Comparison of ENCODE assay signal across 32 cellular contexts in genomic region chr18:13179566-13180113, GRCh38. TPM values are rescaled to one million over a fixed set of nuclear protein-coding genes. Genes with fewer than 3 reads are reported as not detected.
DNase-seq lines count a peak whose midpoint lies in the region; ATAC-seq and TF ChIP-seq lines count a peak whose summit lies in the region.
"Had no signal": no experiment of that assay in that cellular context is flagged by ENCODE, and none has a peak within 500 bp of the region (broad histone marks: within the 10 kb centered on the region; RNA-seq: fewer than 3 reads in every experiment).

No MANE protein-coding gene starts in this region.

- ATAC-seq in GM23338 (no peak), right lobe of liver (peak; percentile 51 to 74 (median 59))
- ATAC-seq in naive thymus-derived CD4-positive, alpha-beta T cell: no peak
- ATAC-seq: esophagus mucosa; left lung; naive thymus-derived CD8-positive, alpha-beta T cell; Panc1; stimulated activated naive B cell treated with anti-CD40 and anti-IgM and Interleukin-4, amounts not matched to agents 10 μg/mL and 1 μg/mL and 100 μg/mL, for 72 hours; T-cell had no signal

- H3K27ac ChIP-seq in GM23338 (ENCODE audit: low read depth): no peak overlapping the region
- peak overlapping the region; percentile 41 to 71 (median 66) for H3K27ac ChIP-seq in right lobe of liver
- H3K27ac ChIP-seq in naive thymus-derived CD4-positive, alpha-beta T cell (ENCODE audit: low read depth, low read length): no peak overlapping the region
- H3K27ac ChIP-seq: cardiac muscle cell, HL-60, left lung, SJCRH30, skin epidermis, thoracic aorta had no signal

- no peaks in the 10 kb centered on the region for H4K20me1 ChIP-seq in GM23338 (replicated peaks; ENCODE audit: insufficient read depth)

- H3K36me3 Mint-ChIP-seq in GM23338 (ENCODE audit: low read depth): no peaks in the 10 kb centered on the region
- no peaks in the 10 kb centered on the region for H3K36me3 Mint-ChIP-seq in T-helper 2 cell treated with Interferon-gamma antibody and Interleukin-4, amounts not matched to agents 5 μg/mL and 100 μg/mL, for 36 hours (ENCODE audit: low read depth)
- H3K36me3 Mint-ChIP-seq in naive thymus-derived CD4-positive, alpha-beta T cell: peaks cover 0 to 3% (median 0%) of the 10 kb centered on the region in 5 donors
- H3K36me3 Mint-ChIP-seq: IgD-negative memory B cell; naive thymus-derived CD8-positive, alpha-beta T cell; stimulated activated naive B cell treated with anti-CD40 and anti-IgM and Interleukin-4, amounts not matched to agents 10 μg/mL and 1 μg/mL and 100 μg/mL, for 72 hours; T-cell had no signal

- DNase-seq in activated CD4-positive, alpha-beta T cell treated with anti-CD3 and anti-CD28 coated beads for 48 hours: peak; percentile 34
- no peak for DNase-seq in activated CD4-positive, alpha-beta T cell treated with anti-CD3 and anti-CD28 coated beads for 4 hours
- DNase-seq in GM23338 (ENCODE audit: low spot score) (no peak), right lobe of liver (peak; percentile 69 to 81 (median 78)), NCI-H2227 (lab: John Stamatoyannopoulos, UW; ENCODE audit: unreplicated experiment) (no peak), NCI-H226 (no peak)
- peak; percentile 27 for DNase-seq in T-helper 2 cell treated with Interferon-gamma antibody and Interleukin-4, amounts not matched to agents 5 μg/mL and 100 μg/mL, for 36 hours (ENCODE audit: low spot score)
- DNase-seq in naive thymus-derived CD4-positive, alpha-beta T cell: no peak
- DNase-seq: ACHN; activated CD8-positive, alpha-beta memory T cell treated with anti-CD3 and anti-CD28 coated beads, Interleukin-2, amount 50 U/mL, for 4 hours; activated naive CD4-positive, alpha-beta T cell; cortex of kidney; foreskin melanocyte; HCEC 1CT; left lung; naive thymus-derived CD8-positive, alpha-beta T cell; NCI-H1092; NCI-H1930; NCI-H524; occipital lobe; SJCRH30; stimulated activated CD4-positive, alpha-beta T cell treated with anti-CD3 and anti-CD28 coated beads, Interleukin-2, amount 100 ng/mL, for 48 hours; stimulated activated naive B cell treated with anti-CD40 and anti-IgM and Interleukin-4, amounts not matched to agents 10 μg/mL and 1 μg/mL and 100 μg/mL, for 72 hours; T-cell had no signal

- H3K4me3 Mint-ChIP-seq in GM23338: no peak overlapping the region
- H3K4me3 Mint-ChIP-seq in T-helper 2 cell treated with Interferon-gamma antibody and Interleukin-4, amounts not matched to agents 5 μg/mL and 100 μg/mL, for 36 hours: no peak overlapping the region
- H3K4me3 Mint-ChIP-seq in naive thymus-derived CD4-positive, alpha-beta T cell: no peak overlapping the region
- H3K4me3 Mint-ChIP-seq: IgD-negative memory B cell; naive thymus-derived CD8-positive, alpha-beta T cell; stimulated activated naive B cell treated with anti-CD40 and anti-IgM and Interleukin-4, amounts not matched to agents 10 μg/mL and 1 μg/mL and 100 μg/mL, for 72 hours; T-cell had no signal

- peaks cover 14% of the 10 kb centered on the region; the same call in 2 of the 3 replicates for H3K9me3 Mint-ChIP-seq in GM23338
- H3K9me3 Mint-ChIP-seq in T-helper 2 cell treated with Interferon-gamma antibody and Interleukin-4, amounts not matched to agents 5 μg/mL and 100 μg/mL, for 36 hours: no peaks in the 10 kb centered on the region
- H3K9me3 Mint-ChIP-seq in naive thymus-derived CD4-positive, alpha-beta T cell: peaks cover 0 to 2% (median 0%) of the 10 kb centered on the region in 11 donors
- H3K9me3 Mint-ChIP-seq: naive thymus-derived CD8-positive, alpha-beta T cell; stimulated activated naive B cell treated with anti-CD40 and anti-IgM and Interleukin-4, amounts not matched to agents 10 μg/mL and 1 μg/mL and 100 μg/mL, for 72 hours; T-cell had no signal

- 0 out of 2 replicates have a peak, but pooled peaks cover 3% of the 10 kb centered on the region for H3F3A ChIP-seq in GM23338 (replicated peaks; ENCODE audit: low read depth)

- intact Hi-C loops in right lobe of liver (cut with DNase I): no loop called here
- intact Hi-C loops in naive thymus-derived CD4-positive, alpha-beta T cell (cut with micrococcal nuclease): no loop called here

- peak; percentile 44 for TF ChIP-seq POLR2A in right lobe of liver (IDR thresholded peaks at IDR 0.05)

- H3K27ac Mint-ChIP-seq in GM23338: 0 out of 2 replicates have a peak overlapping the region, but pooled peaks have one; percentile 11
- no peak overlapping the region for H3K27ac Mint-ChIP-seq in T-helper 2 cell treated with Interferon-gamma antibody and Interleukin-4, amounts not matched to agents 5 μg/mL and 100 μg/mL, for 36 hours
- no peak overlapping the region for H3K27ac Mint-ChIP-seq in naive thymus-derived CD4-positive, alpha-beta T cell
- H3K27ac Mint-ChIP-seq: IgD-negative memory B cell; naive thymus-derived CD8-positive, alpha-beta T cell; stimulated activated naive B cell treated with anti-CD40 and anti-IgM and Interleukin-4, amounts not matched to agents 10 μg/mL and 1 μg/mL and 100 μg/mL, for 72 hours; T-cell had no signal

- POLR2A ChIA-PET in naive thymus-derived CD4-positive, alpha-beta T cell (lab: Charles Lee): no interaction called here

- peaks cover 3% of the 10 kb centered on the region for H3K27me3 Mint-ChIP-seq in GM23338 (ENCODE audit: insufficient read depth, low read depth, poor library complexity)
- H3K27me3 Mint-ChIP-seq in T-helper 2 cell treated with Interferon-gamma antibody and Interleukin-4, amounts not matched to agents 5 μg/mL and 100 μg/mL, for 36 hours (ENCODE audit: low read depth): peaks cover 13% of the 10 kb centered on the region
- H3K27me3 Mint-ChIP-seq in naive thymus-derived CD4-positive, alpha-beta T cell: peaks cover 0 to 7% (median 5%) of the 10 kb centered on the region in 5 donors

- CTCF ChIA-PET in naive thymus-derived CD4-positive, alpha-beta T cell (lab: Charles Lee): interaction anchor here (0.6 kb wide), 1 partner anchor 130 kb away, joined by 4 read pairs; no protein-coding TSS in a partner anchor

- TF ChIP-seq CTCF in GM23338 (conservative IDR thresholded peaks at IDR 0.05; ENCODE audit: low read depth in 2 of 2) (no peak), right lobe of liver (IDR thresholded peaks at IDR 0.05) (no peak)

- H3K27me3 ChIP-seq in GM23338 (ENCODE audit: insufficient read depth): no peaks in the 10 kb centered on the region
- H3K27me3 ChIP-seq in right lobe of liver: no peaks in the 10 kb centered on the region
- H3K27me3 ChIP-seq in naive thymus-derived CD4-positive, alpha-beta T cell (ENCODE audit: control insufficient read depth in 2 of 2, insufficient read depth in 2 of 2, low read length in 2 of 2): no peaks in the 10 kb centered on the region
- H3K27me3 ChIP-seq: cardiac muscle cell, left lung, SJCRH30 had no signal

- H2AFZ ChIP-seq in GM23338: no peak overlapping the region

- H3K9me3 ChIP-seq in right lobe of liver: no peaks in the 10 kb centered on the region
- H3K9me3 ChIP-seq in naive thymus-derived CD4-positive, alpha-beta T cell (ENCODE audit: control insufficient read depth in 2 of 3, low read length in 3 of 3): no peaks in the 10 kb centered on the region
- H3K9me3 ChIP-seq: left lung, SJCRH30, thoracic aorta had no signal

- peaks cover 14% of the 10 kb centered on the region for H3K4me1 Mint-ChIP-seq in GM23338
- H3K4me1 Mint-ChIP-seq in T-helper 2 cell treated with Interferon-gamma antibody and Interleukin-4, amounts not matched to agents 5 μg/mL and 100 μg/mL, for 36 hours (ENCODE audit: low read depth): peaks cover 24% of the 10 kb centered on the region
- peaks cover 0 to 22% (median 0%) of the 10 kb centered on the region in 7 donors for H3K4me1 Mint-ChIP-seq in naive thymus-derived CD4-positive, alpha-beta T cell
- H3K4me1 Mint-ChIP-seq: naive thymus-derived CD8-positive, alpha-beta T cell; stimulated activated naive B cell treated with anti-CD40 and anti-IgM and Interleukin-4, amounts not matched to agents 10 μg/mL and 1 μg/mL and 100 μg/mL, for 72 hours had no signal

- H3K4me1 ChIP-seq in GM23338 (ENCODE audit: insufficient read depth): no peaks in the 10 kb centered on the region
- H3K4me1 ChIP-seq in right lobe of liver: peaks cover 0 to 57% (median 24%) of the 10 kb centered on the region in 4 donors
- H3K4me1 ChIP-seq in naive thymus-derived CD4-positive, alpha-beta T cell (ENCODE audit: control insufficient read depth in 2 of 2, insufficient read depth in 2 of 2, low read length in 2 of 2): no peaks in the 10 kb centered on the region
- H3K4me1 ChIP-seq: left lung, SJCRH30 had no signal

- no peak overlapping the region for H3K4me2 ChIP-seq in GM23338

- 26% methylated on average over 8 of the region's 9 CpGs for WGBS in right lobe of liver (ENCODE audit: insufficient coverage, low coverage, low lambda C conversion rate, missing lambda C conversion rate)

- H3K9me2 ChIP-seq in GM23338 (ENCODE audit: insufficient read depth): no peaks in the 10 kb centered on the region

- H3K4me3 ChIP-seq in GM23338 (no peak overlapping the region), right lobe of liver (no peak overlapping the region)
- H3K4me3 ChIP-seq in naive thymus-derived CD4-positive, alpha-beta T cell (ENCODE audit: low read length): no peak overlapping the region
- H3K4me3 ChIP-seq: cardiac muscle cell, left lung, SJCRH30, skin epidermis, thoracic aorta had no signal

- H3K79me2 ChIP-seq in GM23338 (replicated peaks; ENCODE audit: insufficient read depth): no peaks in the 10 kb centered on the region

- H3K36me3 ChIP-seq in GM23338 (ENCODE audit: insufficient read depth) (no peaks in the 10 kb centered on the region), right lobe of liver (no peaks in the 10 kb centered on the region)
- no peaks in the 10 kb centered on the region for H3K36me3 ChIP-seq in naive thymus-derived CD4-positive, alpha-beta T cell (ENCODE audit: control insufficient read depth in 2 of 3, insufficient read depth in 3 of 3, low read length in 3 of 3)
- H3K36me3 ChIP-seq: cardiac muscle cell, left lung, SJCRH30, thoracic aorta had no signal

TF ChIP-seq in GM23338, 12 proteins besides CTCF, POLR2A, EP300 and RAD21 (continues in another document):
- TF ChIP-seq ZNF114 (CRISPR knock-in tag; IDR thresholded peaks at IDR 0.05) (no peak), STAT1 (IDR thresholded peaks at IDR 0.05; ENCODE audit: unreplicated experiment) (no peak), EZH2phosphoT487 (IDR thresholded peaks at IDR 0.05; ENCODE audit: unreplicated experiment) (no peak), JUNB (IDR thresholded peaks at IDR 0.05; ENCODE audit: unreplicated experiment) (no peak), POLR2AphosphoS5 (IDR thresholded peaks at IDR 0.05; ENCODE audit: low read depth) (no peak)

RNA-seq across cellular contexts. Expression of gene LDLRAD4, which starts 38.9 kb away (rescaled TPM):
- 1.0 and 1.9 TPM in 2 replicates for total RNA-seq in GM23338 (2014; rRNA removed; shearing (Covaris generic))
- 0.17 and 0.73 TPM in 2 replicates for polyA plus RNA-seq in GM23338 (2016; fragmentation: Nextera tagmentation; extraction: Ambion mirVana)
- 10 to 100 TPM; 10.6 to 66.4 (median 18.7) TPM for total RNA-seq in right lobe of liver
- total RNA-seq in naive thymus-derived CD4-positive, alpha-beta T cell: 10 to 100 TPM; 33.4 to 84.3 (median 60.1) TPM
- polyA plus RNA-seq in naive thymus-derived CD4-positive, alpha-beta T cell: 10 to 100 TPM; 13.0 to 19.5 TPM
- polyA plus RNA-seq: BJ had no signal

Comparison
In these comparisons a context has a peak if more than half of its experiments do, and no peak if none do; other contexts are left out.
1. DNase-seq: peak in activated CD4-positive, alpha-beta T cell treated with anti-CD3 and anti-CD28 coated beads for 48 hours (single experiment), T-helper 2 cell treated with Interferon-gamma antibody and Interleukin-4, amounts not matched to agents 5 μg/mL and 100 μg/mL, for 36 hours (single experiment) and right lobe of liver (3 of 3); none in activated CD4-positive, alpha-beta T cell treated with anti-CD3 and anti-CD28 coated beads for 4 hours (0 of 2), GM23338 (single experiment), NCI-H2227 (single experiment), naive thymus-derived CD4-positive, alpha-beta T cell (0 of 9) and NCI-H226 (single experiment).
2. ATAC-seq: peak in right lobe of liver (4 of 4); none in GM23338 (single experiment) and naive thymus-derived CD4-positive, alpha-beta T cell (single experiment).
3. H3K27ac ChIP-seq: peak in right lobe of liver (3 of 3); none in GM23338 (single experiment) and naive thymus-derived CD4-positive, alpha-beta T cell (single experiment).